1 cellular context compared by ENCODE assay signal in the genomic region with DNA sequence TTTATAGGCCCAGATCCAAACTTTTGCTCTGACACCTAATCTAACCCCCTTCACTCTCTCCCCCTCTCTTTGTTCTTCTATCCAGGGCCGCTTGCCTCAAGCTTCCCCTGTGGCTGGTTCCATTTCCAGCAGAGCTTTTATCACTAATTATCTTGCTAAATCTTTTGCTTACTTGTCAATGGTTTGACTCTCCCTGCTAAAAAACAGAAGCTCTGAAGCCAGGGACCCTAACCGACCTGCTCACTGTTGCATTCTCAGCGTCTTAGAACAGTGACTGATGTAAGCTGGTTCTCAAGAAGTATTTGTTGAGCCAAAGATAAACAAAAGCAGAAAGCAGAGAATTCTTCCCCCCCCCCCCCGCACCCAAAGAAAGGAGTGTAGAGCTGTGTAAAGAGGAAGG.
TF ChIP-seq lines count a peak whose summit lies in the region.

No MANE protein-coding gene starts in this region.

TF ChIP-seq in H1, 55 proteins besides CTCF, POLR2A, EP300 and RAD21:
- TF ChIP-seq, protein P1, sequence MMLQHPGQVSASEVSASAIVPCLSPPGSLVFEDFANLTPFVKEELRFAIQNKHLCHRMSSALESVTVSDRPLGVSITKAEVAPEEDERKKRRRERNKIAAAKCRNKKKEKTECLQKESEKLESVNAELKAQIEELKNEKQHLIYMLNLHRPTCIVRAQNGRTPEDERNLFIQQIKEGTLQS (IDR thresholded peaks at IDR 0.05; ENCODE audit: insufficient read depth, low read depth, low read length), result no peak
- TF ChIP-seq MAFK (IDR thresholded peaks at IDR 0.05; ENCODE audit: low read depth, low read length), result no peak
- TF ChIP-seq YY1 (IDR thresholded peaks at IDR 0.05; ENCODE audit: low read depth, low read length), result no peak
- TF ChIP-seq POU5F1 (IDR thresholded peaks at IDR 0.05; ENCODE audit: low read depth, low read length), result no peak
- TF ChIP-seq RNF2 (IDR thresholded peaks at IDR 0.05; ENCODE audit: borderline replicate concordance, low read depth, low read length, missing control alignments, poor library complexity, severe bottlenecking), result no peak
- TF ChIP-seq JUN (IDR thresholded peaks at IDR 0.05; ENCODE audit: low read depth, low read length), result no peak
- TF ChIP-seq ZNF274 (IDR thresholded peaks at IDR 0.05; ENCODE audit: borderline replicate concordance, extremely low read depth, low read length), result no peak
- TF ChIP-seq, protein P2, sequence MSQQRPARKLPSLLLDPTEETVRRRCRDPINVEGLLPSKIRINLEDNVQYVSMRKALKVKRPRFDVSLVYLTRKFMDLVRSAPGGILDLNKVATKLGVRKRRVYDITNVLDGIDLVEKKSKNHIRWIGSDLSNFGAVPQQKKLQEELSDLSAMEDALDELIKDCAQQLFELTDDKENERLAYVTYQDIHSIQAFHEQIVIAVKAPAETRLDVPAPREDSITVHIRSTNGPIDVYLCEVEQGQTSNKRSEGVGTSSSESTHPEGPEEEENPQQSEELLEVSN (IDR thresholded peaks at IDR 0.05), result no peak
- TF ChIP-seq RXRA (IDR thresholded peaks at IDR 0.05; ENCODE audit: insufficient read depth, low read depth, low read length), result no peak
- TF ChIP-seq KDM4A (IDR thresholded peaks at IDR 0.05; ENCODE audit: low read depth, low read length, severe bottlenecking), result no peak
TF ChIP-seq in H1: peak in this region for 0.
